In the genomic region with DNA sequence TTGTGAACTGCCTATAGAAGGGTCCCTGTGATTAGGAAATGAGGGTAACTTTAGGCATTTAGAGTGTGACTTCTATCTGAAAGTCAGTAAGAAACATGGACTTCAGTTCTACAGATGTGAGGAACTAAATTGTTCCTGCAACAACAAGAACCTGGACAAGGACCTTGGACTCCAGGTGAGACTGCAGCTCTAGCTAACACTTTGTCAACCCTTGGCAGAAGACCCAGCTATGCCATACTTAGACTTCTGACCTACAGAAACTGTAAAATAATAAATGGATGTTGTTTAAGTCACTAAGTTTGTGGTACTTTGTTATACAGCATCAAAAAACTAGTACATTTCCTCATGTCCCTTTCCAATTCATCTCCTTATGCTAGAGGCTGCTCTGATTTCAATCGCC, we compare ENCODE assay signal across 33 cellular contexts.
"Had no signal": no experiment of that assay in that cellular context is flagged by ENCODE, and none has a peak within 500 bp of the region (broad histone marks: within the 10 kb centered on the region; RNA-seq: fewer than 3 reads in every experiment).

No MANE protein-coding gene starts in this region.

- H3K4me1 ChIP-seq: parathyroid adenoma, psoas muscle, right lobe of liver, sigmoid colon, spleen, suprapubic skin, testis, tibial artery, upper lobe of right lung, uterus had no signal

- H2AFZ ChIP-seq: parathyroid adenoma had no signal

- H3K4me3 ChIP-seq: ovary, psoas muscle, right lobe of liver, sigmoid colon, smooth muscle cell, spleen, suprapubic skin, testis, tibial artery, transverse colon, upper lobe of right lung, uterus had no signal

- H3K79me2 ChIP-seq: parathyroid adenoma had no signal

- ATAC-seq: naive thymus-derived CD8-positive, alpha-beta T cell; natural killer cell treated with Interleukin-12 subunit alpha and Interleukin-12 subunit beta and Interleukin-15 and Interleukin-18, amount 100 ng/mL, for 72 hours; psoas muscle; right cardiac atrium; right lobe of liver; stimulated activated memory B cell treated with anti-CD40 and anti-IgM and Interleukin-4, amounts not matched to agents 10 μg/mL and 1 μg/mL and 100 μg/mL, for 72 hours; stimulated activated naive CD8-positive, alpha-beta T cell treated with anti-CD3 and anti-CD28 coated beads, Interleukin-15, amount 100 ng/mL, for 72 hours; stimulated activated naive CD8-positive, alpha-beta T cell treated with anti-CD3 and anti-CD28 coated beads, Interleukin-15, Interleukin-2, amounts not matched to agents 100 U/mL and 50 U/mL, for 24 hours; upper lobe of right lung had no signal

- H3K4me1 Mint-ChIP-seq: naive thymus-derived CD8-positive, alpha-beta T cell; nephron progenitor cell; neural crest cell; stimulated activated memory B cell treated with anti-CD40 and anti-IgM and Interleukin-4, amounts not matched to agents 10 μg/mL and 1 μg/mL and 100 μg/mL, for 72 hours; stimulated activated naive CD8-positive, alpha-beta T cell treated with anti-CD3 and anti-CD28 coated beads, Interleukin-15, amount 100 ng/mL, for 72 hours had no signal

- H3K9me3 Mint-ChIP-seq: nephron progenitor cell, type B pancreatic cell had no signal

- H3K36me3 ChIP-seq: neutrophil, ovary, right lobe of liver, sigmoid colon, spleen, suprapubic skin, tibial artery, transverse colon, upper lobe of right lung, uterus had no signal

- H3K27ac Mint-ChIP-seq: naive thymus-derived CD8-positive, alpha-beta T cell; natural killer cell treated with Interleukin-12 subunit alpha and Interleukin-12 subunit beta and Interleukin-15 and Interleukin-18, amount 100 ng/mL, for 72 hours; nephron progenitor cell; progenitor cell of endocrine pancreas; stimulated activated memory B cell treated with anti-CD40 and anti-IgM and Interleukin-4, amounts not matched to agents 10 μg/mL and 1 μg/mL and 100 μg/mL, for 72 hours; stimulated activated naive CD8-positive, alpha-beta T cell treated with anti-CD3 and anti-CD28 coated beads, Interleukin-15, amount 100 ng/mL, for 72 hours; type B pancreatic cell had no signal

- H3K27ac ChIP-seq: neutrophil, ovary, parathyroid adenoma, psoas muscle, right lobe of liver, sigmoid colon, spleen, suprapubic skin, testis, tibial artery, transverse colon, upper lobe of right lung, uterus had no signal

- H3K27me3 Mint-ChIP-seq: naive thymus-derived CD8-positive, alpha-beta T cell; natural killer cell treated with Interleukin-12 subunit alpha and Interleukin-12 subunit beta and Interleukin-15 and Interleukin-18, amount 100 ng/mL, for 72 hours; progenitor cell of endocrine pancreas; stimulated activated memory B cell treated with anti-CD40 and anti-IgM and Interleukin-4, amounts not matched to agents 10 μg/mL and 1 μg/mL and 100 μg/mL, for 72 hours; stimulated activated naive CD8-positive, alpha-beta T cell treated with anti-CD3 and anti-CD28 coated beads, Interleukin-15, amount 100 ng/mL, for 72 hours had no signal

- H3K4me3 Mint-ChIP-seq: naive thymus-derived CD8-positive, alpha-beta T cell; natural killer cell treated with Interleukin-12 subunit alpha and Interleukin-12 subunit beta and Interleukin-15 and Interleukin-18, amount 100 ng/mL, for 72 hours; nephron progenitor cell; neural crest cell; stimulated activated memory B cell treated with anti-CD40 and anti-IgM and Interleukin-4, amounts not matched to agents 10 μg/mL and 1 μg/mL and 100 μg/mL, for 72 hours; stimulated activated naive CD8-positive, alpha-beta T cell treated with anti-CD3 and anti-CD28 coated beads, Interleukin-15, amount 100 ng/mL, for 72 hours; type B pancreatic cell had no signal

- H3K27me3 ChIP-seq: neutrophil, ovary, right lobe of liver, sigmoid colon, spleen, suprapubic skin, testis, tibial artery, transverse colon, upper lobe of right lung, uterus had no signal

- H3K36me3 Mint-ChIP-seq: naive thymus-derived CD8-positive, alpha-beta T cell; natural killer cell treated with Interleukin-12 subunit alpha and Interleukin-12 subunit beta and Interleukin-15 and Interleukin-18, amount 100 ng/mL, for 72 hours; stimulated activated memory B cell treated with anti-CD40 and anti-IgM and Interleukin-4, amounts not matched to agents 10 μg/mL and 1 μg/mL and 100 μg/mL, for 72 hours; type B pancreatic cell had no signal

- H3K9me3 ChIP-seq: neutrophil, ovary, psoas muscle, right lobe of liver, sigmoid colon, suprapubic skin, testis, tibial artery, transverse colon, upper lobe of right lung, uterus had no signal

- H3K4me2 ChIP-seq: smooth muscle cell had no signal

- DNase-seq: naive thymus-derived CD8-positive, alpha-beta T cell; nephron progenitor cell; nucleus accumbens; ovary; posterior cingulate gyrus; psoas muscle; right cardiac atrium; right lobe of liver; sigmoid colon; spleen; stimulated activated CD4-positive, alpha-beta T cell treated with anti-CD3 and anti-CD28 coated beads, Interleukin-12 subunit alpha, Interleukin-12 subunit beta, amount 100 ng/mL, for 4 hours; stimulated activated CD4-positive, alpha-beta T cell treated with anti-CD3 and anti-CD28 coated beads, Interleukin-1b, Interleukin-23, amount 100 ng/mL, for 48 hours; stimulated activated CD4-positive, alpha-beta T cell treated with anti-CD3 and anti-CD28 coated beads, Interleukin-4, amount 100 ng/mL, for 1 hour; stimulated activated CD4-positive, alpha-beta T cell treated with anti-CD3 and anti-CD28 coated beads, Interleukin-4, amount 100 ng/mL, for 4 hours; stimulated activated CD8-positive, alpha-beta memory T cell treated with anti-CD3 and anti-CD28 coated beads, Interleukin-4, amount 100 ng/mL, for 48 hours; stimulated activated naive CD4-positive, alpha-beta T cell; stimulated activated naive CD8-positive, alpha-beta T cell treated with anti-CD3 and anti-CD28 coated beads, Interleukin-15, amount 100 ng/mL, for 72 hours; stimulated activated naive CD8-positive, alpha-beta T cell treated with anti-CD3 and anti-CD28 coated beads, Interleukin-15, Interleukin-2, amounts not matched to agents 100 U/mL and 50 U/mL, for 24 hours; substantia nigra; testis; tibial artery; transverse colon; upper lobe of right lung; uterus had no signal
